In genomic region chr11:114182471-114182968, GRCh38 we compare ENCODE assay signal across 9 cellular contexts.
A peak's percentile ranks its signal among the peaks of the same experiment; 100 is the strongest.
DNase-seq lines count a peak whose midpoint lies in the region; ATAC-seq and TF ChIP-seq lines count a peak whose summit lies in the region.
"Had no signal": no experiment of that assay in that cellular context is flagged by ENCODE, and none has a peak within 500 bp of the region (broad histone marks: within the 10 kb centered on the region; RNA-seq: fewer than 3 reads in every experiment).

No MANE protein-coding gene starts in this region.

- no peak for DNase-seq in CD8-positive, alpha-beta memory T cell
- DNase-seq in T-helper 2 cell treated with Interferon-gamma antibody and Interleukin-4, amounts not matched to agents 5 μg/mL and 100 μg/mL, for 36 hours (ENCODE audit: low spot score) = no peak
- no peak for DNase-seq in esophagus squamous epithelium (lab: John Stamatoyannopoulos, UW)
- DNase-seq in stimulated activated effector memory CD8-positive, alpha-beta T cell treated with anti-CD3 and anti-CD28 coated beads, Interleukin-12 subunit alpha, Interleukin-12 subunit beta, amount 100 ng/mL, for 72 hours (ENCODE audit: low spot score in 2 of 2) = no peak
- no peak for DNase-seq in NCI-H226
- DNase-seq in stimulated activated CD4-positive, alpha-beta T cell treated with anti-CD3 and anti-CD28 coated beads, Interleukin-15, amount 100 ng/mL, for 24 hours = no peak
- no peak for DNase-seq in NCI-H1436 treated with DMSO at 0.1 percent for 48 hours (lab: John Stamatoyannopoulos, UW)

- no peak for TF ChIP-seq POLR2A in esophagus squamous epithelium (IDR thresholded peaks at IDR 0.05)

- H3K36me3 ChIP-seq in CD8-positive, alpha-beta memory T cell (ENCODE audit: insufficient read depth, low read length) = no peaks in the 10 kb centered on the region
- peaks cover 0 to 24% (median 0%) of the 10 kb centered on the region in 3 donors for H3K36me3 ChIP-seq in esophagus squamous epithelium
- H3K36me3 ChIP-seq: SJSA1 had no signal

- peak overlapping the region in 6 of 7 donors; percentile 47 to 83 (median 70) for H3K4me3 Mint-ChIP-seq in CD8-positive, alpha-beta memory T cell
- peak overlapping the region; percentile 19 for H3K4me3 Mint-ChIP-seq in T-helper 2 cell treated with Interferon-gamma antibody and Interleukin-4, amounts not matched to agents 5 μg/mL and 100 μg/mL, for 36 hours
- peak overlapping the region; percentile 53 for H3K4me3 Mint-ChIP-seq in stimulated activated effector memory CD8-positive, alpha-beta T cell treated with anti-CD3 and anti-CD28 coated beads, Interleukin-12 subunit alpha, Interleukin-12 subunit beta, amount 100 ng/mL, for 72 hours

- H3K27me3 ChIP-seq in CD8-positive, alpha-beta memory T cell (ENCODE audit: insufficient read depth, low read length, poor library complexity, severe bottlenecking) = no peaks in the 10 kb centered on the region
- no peaks in the 10 kb centered on the region for H3K27me3 ChIP-seq in esophagus squamous epithelium
- H3K27me3 ChIP-seq: SJSA1 had no signal

- H3K27me3 Mint-ChIP-seq in CD8-positive, alpha-beta memory T cell = peaks cover 0 to 3% of the 10 kb centered on the region in 2 donors
- H3K27me3 Mint-ChIP-seq in T-helper 2 cell treated with Interferon-gamma antibody and Interleukin-4, amounts not matched to agents 5 μg/mL and 100 μg/mL, for 36 hours (ENCODE audit: low read depth) = peaks cover 2% of the 10 kb centered on the region

- peaks cover 0 to 7% (median 1%) of the 10 kb centered on the region in 3 donors for H3K36me3 Mint-ChIP-seq in CD8-positive, alpha-beta memory T cell
- peaks cover 25% of the 10 kb centered on the region for H3K36me3 Mint-ChIP-seq in T-helper 2 cell treated with Interferon-gamma antibody and Interleukin-4, amounts not matched to agents 5 μg/mL and 100 μg/mL, for 36 hours (ENCODE audit: low read depth)
- H3K36me3 Mint-ChIP-seq in stimulated activated effector memory CD8-positive, alpha-beta T cell treated with anti-CD3 and anti-CD28 coated beads, Interleukin-12 subunit alpha, Interleukin-12 subunit beta, amount 100 ng/mL, for 72 hours = peaks cover 23% of the 10 kb centered on the region

- H3K27ac Mint-ChIP-seq in CD8-positive, alpha-beta memory T cell = peak overlapping the region; percentile 86 to 97 (median 96)
- peak overlapping the region; percentile 85 for H3K27ac Mint-ChIP-seq in T-helper 2 cell treated with Interferon-gamma antibody and Interleukin-4, amounts not matched to agents 5 μg/mL and 100 μg/mL, for 36 hours
- H3K27ac Mint-ChIP-seq in stimulated activated effector memory CD8-positive, alpha-beta T cell treated with anti-CD3 and anti-CD28 coated beads, Interleukin-12 subunit alpha, Interleukin-12 subunit beta, amount 100 ng/mL, for 72 hours = peak overlapping the region; percentile 95

- POLR2A ChIA-PET in CD8-positive, alpha-beta memory T cell (lab: Charles Lee) = interaction anchor here (1.0 to 3.3 kb wide), 8 partner anchors 8 to 122 kb away, joined by 3 to 16 read pairs (median 6); no protein-coding TSS in a partner anchor

- TF ChIP-seq CTCF in esophagus squamous epithelium (IDR thresholded peaks at IDR 0.05) = peak in 1 of 6 experiments; percentile 3

- no peaks in the 10 kb centered on the region for H3K9me3 Mint-ChIP-seq in CD8-positive, alpha-beta memory T cell
- no peaks in the 10 kb centered on the region for H3K9me3 Mint-ChIP-seq in T-helper 2 cell treated with Interferon-gamma antibody and Interleukin-4, amounts not matched to agents 5 μg/mL and 100 μg/mL, for 36 hours
- no peaks in the 10 kb centered on the region for H3K9me3 Mint-ChIP-seq in stimulated activated effector memory CD8-positive, alpha-beta T cell treated with anti-CD3 and anti-CD28 coated beads, Interleukin-12 subunit alpha, Interleukin-12 subunit beta, amount 100 ng/mL, for 72 hours

- intact Hi-C loops in esophagus squamous epithelium (cut with DNase I) = no loop called here

- peaks cover 72% of the 10 kb centered on the region for H3K4me1 ChIP-seq in CD8-positive, alpha-beta memory T cell (ENCODE audit: insufficient read depth, low read length)
- peaks cover 23 to 89% (median 55%) of the 10 kb centered on the region in 3 donors for H3K4me1 ChIP-seq in esophagus squamous epithelium
- H3K4me1 ChIP-seq: SJSA1 had no signal

- peak overlapping the region; percentile 21 for H3K4me3 ChIP-seq in CD8-positive, alpha-beta memory T cell (ENCODE audit: low read length)
- peak overlapping the region in 1 of 4 donors; percentile 57 for H3K4me3 ChIP-seq in esophagus squamous epithelium
- H3K4me3 ChIP-seq: SJSA1 had no signal

- no peaks in the 10 kb centered on the region for H3K9me3 ChIP-seq in CD8-positive, alpha-beta memory T cell (ENCODE audit: low read length)
- no peaks in the 10 kb centered on the region for H3K9me3 ChIP-seq in esophagus squamous epithelium
- H3K9me3 ChIP-seq: SJSA1 had no signal

- 73 to 85% methylated on average over 10 of the region's 10 CpGs for WGBS in esophagus squamous epithelium, 2 donors

- peak overlapping the region; percentile 20 for H3K27ac ChIP-seq in CD8-positive, alpha-beta memory T cell (ENCODE audit: low read depth, low read length)
- peak overlapping the region; percentile 84 to 99 (median 96) for H3K27ac ChIP-seq in esophagus squamous epithelium
- H3K27ac ChIP-seq: SJSA1 had no signal

- no peak for ATAC-seq in stimulated activated effector memory CD8-positive, alpha-beta T cell treated with anti-CD3 and anti-CD28 coated beads, Interleukin-12 subunit alpha, Interleukin-12 subunit beta, amount 100 ng/mL, for 72 hours
- no peak for ATAC-seq in HG03354 (IDR thresholded peaks at IDR 0.05; ENCODE audit: poor library complexity, severe bottlenecking, unreplicated experiment)

- peaks cover 85 to 91% (median 90%) of the 10 kb centered on the region in 3 donors for H3K4me1 Mint-ChIP-seq in CD8-positive, alpha-beta memory T cell
- H3K4me1 Mint-ChIP-seq in T-helper 2 cell treated with Interferon-gamma antibody and Interleukin-4, amounts not matched to agents 5 μg/mL and 100 μg/mL, for 36 hours (ENCODE audit: low read depth) = peaks cover 90% of the 10 kb centered on the region
- H3K4me1 Mint-ChIP-seq in stimulated activated effector memory CD8-positive, alpha-beta T cell treated with anti-CD3 and anti-CD28 coated beads, Interleukin-12 subunit alpha, Interleukin-12 subunit beta, amount 100 ng/mL, for 72 hours = peaks cover 95% of the 10 kb centered on the region

- CTCF ChIA-PET in CD8-positive, alpha-beta memory T cell (lab: Charles Lee) = interaction anchor here (0.9 to 3.9 kb wide), 14 partner anchors 8 to 279 kb away, joined by 3 to 42 read pairs (median 7); partner anchors contain the start of gene ZBTB16

Comparison
In these comparisons a context has a peak if more than half of its experiments do, and no peak if none do; other contexts are left out.
1. H3K4me3 Mint-ChIP-seq: peak in every context shown above with its lines; median percentile 70 in CD8-positive, alpha-beta memory T cell; 53 in stimulated activated effector memory CD8-positive, alpha-beta T cell treated with anti-CD3 and anti-CD28 coated beads, Interleukin-12 subunit alpha, Interleukin-12 subunit beta, amount 100 ng/mL, for 72 hours; 19 in T-helper 2 cell treated with Interferon-gamma antibody and Interleukin-4, amounts not matched to agents 5 μg/mL and 100 μg/mL, for 36 hours.